Comparison of ENCODE assay signal across 8 cellular contexts in the genomic region with DNA sequence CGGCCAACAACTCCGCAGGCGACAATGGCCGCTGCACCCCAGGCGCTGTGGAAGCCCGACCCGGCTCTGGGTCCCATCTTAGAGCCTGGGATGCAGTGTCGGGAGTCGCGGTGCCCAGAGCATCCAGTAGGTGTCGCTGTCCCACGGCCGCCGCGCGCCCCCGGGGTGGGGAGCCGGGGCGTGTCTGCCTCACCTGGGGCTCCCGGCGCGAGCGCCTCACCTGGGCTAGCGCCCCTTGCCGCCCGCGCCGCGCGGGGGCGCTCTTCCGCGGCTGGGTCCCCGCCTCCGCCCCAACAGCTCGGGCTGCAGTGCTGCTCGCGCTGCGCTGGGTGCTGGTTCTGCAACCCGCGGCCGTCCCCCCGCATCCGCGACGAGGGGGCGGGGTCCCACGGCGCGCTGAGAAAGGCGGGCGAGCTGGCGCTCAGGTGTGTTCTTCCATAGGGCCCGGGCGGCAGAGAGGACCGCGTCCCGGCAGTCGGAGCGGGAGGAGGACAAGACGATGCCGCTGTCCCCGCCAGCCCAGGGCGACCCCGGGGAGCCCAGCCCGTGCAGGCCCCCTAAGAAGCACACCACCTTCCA. TPM values are rescaled to one million over a fixed set of nuclear protein-coding genes. Genes with fewer than 3 reads are reported as not detected.
A peak's percentile ranks its signal among the peaks of the same experiment; 100 is the strongest.
DNase-seq lines count a peak whose midpoint lies in the region; ATAC-seq, FAIRE-seq and TF ChIP-seq lines count a peak whose summit lies in the region.

Gene CRYBG1, plus strand, starts transcription at position 308 of the 579 bp plus-strand sequence. Its CDS starts 192 bp downstream, at position 500.

- POLR2A ChIA-PET in endothelial cell of umbilical vein (lab: Charles Lee), result no interaction called here

- no peaks in the 10 kb centered on the region for H3K9me1 ChIP-seq in endothelial cell of umbilical vein (replicated peaks; ENCODE audit: control insufficient read depth, extremely low read depth, insufficient read depth, low read length)

- no peaks in the 10 kb centered on the region for H3K36me3 Mint-ChIP-seq in activated CD8-positive, alpha-beta memory T cell treated with anti-CD3 and anti-CD28 coated beads, Interleukin-2, amount 10 ng/mL, durations not matched to agents 7 days and 5 days

- H3K4me1 ChIP-seq in endothelial cell of umbilical vein (ENCODE audit: control insufficient read depth, extremely low read depth, insufficient read depth, low read length) (peaks cover 7% of the 10 kb centered on the region), mucosa of rectum (ENCODE audit: control insufficient read depth in 2 of 2, insufficient read depth in 2 of 2, low read length in 2 of 2) (peaks cover 5 to 6% of the 10 kb centered on the region in 2 donors)

- TF ChIP-seq CTCF in GM13976 (IDR thresholded peaks at IDR 0.05; ENCODE audit: borderline replicate concordance, control extremely low read depth, extremely low read depth, insufficient read depth, missing control alignments), result peak; percentile 76
- TF ChIP-seq CTCF in endothelial cell of umbilical vein (IDR thresholded peaks at IDR 0.05; ENCODE audit: extremely low read depth in 1 of 2, insufficient read depth in 1 of 2, low read depth in 1 of 2, low read length in 2 of 2), result peak; percentile 83 to 88

- H3K27me3 Mint-ChIP-seq in activated CD8-positive, alpha-beta memory T cell treated with anti-CD3 and anti-CD28 coated beads, Interleukin-2, amount 10 ng/mL, durations not matched to agents 7 days and 5 days, result peaks cover 63% of the 10 kb centered on the region

- intact Hi-C loops in endothelial cell of umbilical vein (cut with micrococcal nuclease), result loop anchor here (2.0 kb wide), 1 partner anchor 22 kb away; no protein-coding TSS in a partner anchor

- H3K4me3 ChIP-seq in endothelial cell of umbilical vein (replicated peaks in 1 of 3; ENCODE audit: insufficient read depth in 1 of 3, low read depth in 1 of 3, low read length in 3 of 3) (peak within 1 kb of the TSS; percentile 2 to 22 (median 17)), mucosa of rectum (ENCODE audit: low read length in 2 of 2) (peak within 1 kb of the TSS; percentile 68 to 72)

- peak within 1 kb of the TSS; percentile 49 for H3K4me2 ChIP-seq in endothelial cell of umbilical vein (ENCODE audit: insufficient read depth, low read length)

- H3K27ac ChIP-seq in endothelial cell of umbilical vein (ENCODE audit: insufficient read depth, low read depth, low read length), result no peak within 1 kb of the TSS
- no peak within 1 kb of the TSS for H3K27ac ChIP-seq in mucosa of rectum (ENCODE audit: low read depth in 2 of 2, low read length in 2 of 2)

- dilution Hi-C loops in endothelial cell of umbilical vein (cut with MboI; ENCODE audit: extremely low pct_ligation_motif_present, low sequenced_read_pairs), result no loop called here

- H3K4me1 Mint-ChIP-seq in activated CD8-positive, alpha-beta memory T cell treated with anti-CD3 and anti-CD28 coated beads, Interleukin-2, amount 10 ng/mL, durations not matched to agents 7 days and 5 days, result peaks cover 10% of the 10 kb centered on the region

- peak; percentile 82 for ATAC-seq in HG03064 (IDR thresholded peaks at IDR 0.05; ENCODE audit: low read depth, unreplicated experiment)
- ATAC-seq in activated CD8-positive, alpha-beta memory T cell treated with anti-CD3 and anti-CD28 coated beads, Interleukin-2, amount 10 ng/mL, durations not matched to agents 7 days and 5 days, result peak; percentile 94

- no peaks in the 10 kb centered on the region for H3K79me2 ChIP-seq in endothelial cell of umbilical vein (ENCODE audit: control insufficient read depth, insufficient read depth, low read length)

- H3K27ac Mint-ChIP-seq in activated CD8-positive, alpha-beta memory T cell treated with anti-CD3 and anti-CD28 coated beads, Interleukin-2, amount 10 ng/mL, durations not matched to agents 7 days and 5 days, result no peak within 1 kb of the TSS

- H3K36me3 ChIP-seq in endothelial cell of umbilical vein (ENCODE audit: control insufficient read depth in 2 of 2, extremely low read depth in 1 of 2, insufficient read depth in 2 of 2, low read length in 2 of 2) (no peaks in the 10 kb centered on the region), mucosa of rectum (ENCODE audit: control insufficient read depth in 2 of 2, insufficient read depth in 2 of 2, low read length in 2 of 2) (no peaks in the 10 kb centered on the region)

- no peak for TF ChIP-seq POLR2A in endothelial cell of umbilical vein (IDR thresholded peaks at IDR 0.05; ENCODE audit: low read depth, low read length)

- no peaks in the 10 kb centered on the region for H3K9me3 ChIP-seq in endothelial cell of umbilical vein (replicated peaks; ENCODE audit: control insufficient read depth, insufficient read depth, low read length)
- no peaks in the 10 kb centered on the region for H3K9me3 ChIP-seq in mucosa of rectum (ENCODE audit: control insufficient read depth in 2 of 2, low read length in 2 of 2)

- in situ Hi-C loops in GM13976 (cut with MboI; ENCODE audit: low sequenced_read_pairs, unreplicated experiment), result no loop called here

- BruUV-seq in endothelial cell of umbilical vein (replicated peaks; lab: Mats Ljungman, UMichigan), result no TSS peak

- H3K4me3 Mint-ChIP-seq in activated CD8-positive, alpha-beta memory T cell treated with anti-CD3 and anti-CD28 coated beads, Interleukin-2, amount 10 ng/mL, durations not matched to agents 7 days and 5 days, result peak within 1 kb of the TSS; percentile 65

- H3K9me3 Mint-ChIP-seq in activated CD8-positive, alpha-beta memory T cell treated with anti-CD3 and anti-CD28 coated beads, Interleukin-2, amount 10 ng/mL, durations not matched to agents 7 days and 5 days (ENCODE audit: low read depth), result no peaks in the 10 kb centered on the region

- H3K27me3 ChIP-seq in endothelial cell of umbilical vein (ENCODE audit: control insufficient read depth in 2 of 2, insufficient read depth in 2 of 2, low read length in 2 of 2) (peaks cover 14 to 23% of the 10 kb centered on the region in 2 experiments), mucosa of rectum (ENCODE audit: control insufficient read depth in 2 of 2, insufficient read depth in 2 of 2, low read length in 2 of 2) (peaks cover 2 to 3% of the 10 kb centered on the region in 2 donors)

- H3K9ac ChIP-seq in endothelial cell of umbilical vein (replicated peaks; ENCODE audit: extremely low read depth, insufficient read depth, low read length), result no peak within 1 kb of the TSS
- H3K9ac ChIP-seq in mucosa of rectum (ENCODE audit: low read depth in 1 of 2, low read length in 2 of 2), result peak within 1 kb of the TSS; percentile 41 to 75

- H4K20me1 ChIP-seq in endothelial cell of umbilical vein (replicated peaks; ENCODE audit: control insufficient read depth, extremely low read depth, insufficient read depth, low read length), result no peaks in the 10 kb centered on the region

- peak within 1 kb of the TSS; percentile 85 for H2AFZ ChIP-seq in endothelial cell of umbilical vein (ENCODE audit: low read depth, low read length)

- peak; percentile 88 for DNase-seq in GM13976 (ENCODE audit: low spot score)
- DNase-seq in NCI-H526 (lab: John Stamatoyannopoulos, UW), result peak; percentile 64 to 89
- DNase-seq in activated CD8-positive, alpha-beta memory T cell treated with anti-CD3 and anti-CD28 coated beads, Interleukin-2, amount 10 ng/mL, durations not matched to agents 7 days and 5 days, result peak; percentile 70
- DNase-seq in endothelial cell of umbilical vein (ENCODE audit: low read depth, low spot score), result peak; percentile 23
- peak; percentile 29 to 50 for DNase-seq in stimulated activated CD8-positive, alpha-beta memory T cell treated with anti-CD3 and anti-CD28 coated beads, Interleukin-7, amount 100 ng/mL, for 48 hours (ENCODE audit: extremely low read depth in 1 of 2, low read depth in 1 of 2)
- no peak for DNase-seq in superior temporal gyrus (ENCODE audit: extremely low spot score)

- FAIRE-seq in endothelial cell of umbilical vein (lab: Jason Lieb, UNC), result peak; percentile 43

- CTCF ChIA-PET in activated CD8-positive, alpha-beta memory T cell treated with anti-CD3 and anti-CD28 coated beads, Interleukin-2, amount 10 ng/mL, durations not matched to agents 7 days and 5 days (lab: Charles Lee), result interaction anchor here (0.8 to 3.5 kb wide), 24 partner anchors 10 to 262 kb away, joined by 3 to 41 read pairs (median 4); no protein-coding TSS in a partner anchor
- CTCF ChIA-PET in endothelial cell of umbilical vein (lab: Charles Lee), result interaction anchor here (0.7 to 3.3 kb wide), 16 partner anchors 9 to 619 kb away, joined by 3 to 21 read pairs (median 6); no protein-coding TSS in a partner anchor

TF ChIP-seq in endothelial cell of umbilical vein, 7 proteins besides CTCF, POLR2A, EP300 and RAD21:
- TF ChIP-seq, protein P1, sequence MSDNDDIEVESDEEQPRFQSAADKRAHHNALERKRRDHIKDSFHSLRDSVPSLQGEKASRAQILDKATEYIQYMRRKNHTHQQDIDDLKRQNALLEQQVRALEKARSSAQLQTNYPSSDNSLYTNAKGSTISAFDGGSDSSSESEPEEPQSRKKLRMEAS (IDR thresholded peaks at IDR 0.05; ENCODE audit: insufficient read depth, insufficient read length), result no peak
- TF ChIP-seq JUN (IDR thresholded peaks at IDR 0.05; ENCODE audit: borderline replicate concordance, insufficient read depth, insufficient read length, low read depth), result no peak
- no peak for TF ChIP-seq GATA2 (IDR thresholded peaks at IDR 0.05; ENCODE audit: insufficient read depth, insufficient read length, low read depth, low read length)
- no peak for TF ChIP-seq FOS (IDR thresholded peaks at IDR 0.05; ENCODE audit: borderline replicate concordance, insufficient read depth, low read length)
- no peak for TF ChIP-seq EZH2 (IDR thresholded peaks at IDR 0.05; ENCODE audit: borderline replicate concordance, low read depth, low read length, severe bottlenecking)
- no peak for TF ChIP-seq MYC (IDR thresholded peaks at IDR 0.05; ENCODE audit: low read depth, low read length)
- no peak for TF ChIP-seq POLR2AphosphoS5 (IDR thresholded peaks at IDR 0.05; ENCODE audit: insufficient read depth, low read depth, low read length)

RNA-seq across cellular contexts. Expression of gene CRYBG1, which starts in this region (rescaled TPM):
- total RNA-seq in activated CD8-positive, alpha-beta memory T cell treated with anti-CD3 and anti-CD28 coated beads, Interleukin-2, amount 10 ng/mL, durations not matched to agents 7 days and 5 days, result 10 to 100 TPM; 44.1 to 62.7 TPM
- 25.0 and 30.1 TPM in 2 replicates for total RNA-seq in endothelial cell of umbilical vein
- 3.1 and 4.1 TPM in 2 replicates for polyA plus RNA-seq in endothelial cell of umbilical vein
- 3.4 and 3.7 TPM in 2 replicates for polyA plus RNA-seq in endothelial cell of umbilical vein (2011; cell fraction: cytosol; rRNA removed)
- polyA plus RNA-seq in endothelial cell of umbilical vein (2011; cell fraction: nucleus; rRNA removed), result 8.9 and 9.9 TPM in 2 replicates
- 4.0 and 9.3 TPM in 2 replicates for polyA plus RNA-seq in endothelial cell of umbilical vein (2012)
- 11.6 and 12.6 TPM in 2 replicates for polyA minus RNA-seq in endothelial cell of umbilical vein
- polyA minus RNA-seq in endothelial cell of umbilical vein (2011; cell fraction: cytosol; rRNA and poly(A)+ RNA removed), result 5.1 TPM
- 13.5 and 15.4 TPM in 2 replicates for polyA minus RNA-seq in endothelial cell of umbilical vein (2011; cell fraction: nucleus; rRNA and poly(A)+ RNA removed)
